1 cellular context compared by ENCODE assay signal in the genomic region with DNA sequence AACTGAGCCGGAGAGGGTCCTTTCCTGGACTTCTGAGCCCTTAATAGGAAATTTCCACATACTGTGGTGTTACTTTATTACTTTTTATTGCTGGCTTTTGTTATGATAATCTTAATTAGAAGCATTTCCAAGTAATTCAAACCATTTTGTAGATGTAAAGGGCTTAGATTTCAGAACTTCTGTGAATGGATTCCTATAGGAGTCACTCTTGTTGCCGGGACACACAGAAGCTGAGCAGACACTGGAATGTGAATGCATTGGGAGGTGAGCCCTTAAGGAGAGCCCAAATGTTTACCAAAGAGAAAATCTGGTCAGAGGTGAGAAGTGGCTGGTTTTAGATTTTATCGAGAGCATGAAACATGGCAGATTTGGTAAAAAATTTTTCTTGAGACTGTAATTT.
TF ChIP-seq lines count a peak whose summit lies in the region.

No MANE protein-coding gene starts in this region.

TF ChIP-seq in HEK293, 187 proteins besides CTCF, POLR2A, EP300 and RAD21 (continued from another document):
- TF ChIP-seq, protein P1, sequence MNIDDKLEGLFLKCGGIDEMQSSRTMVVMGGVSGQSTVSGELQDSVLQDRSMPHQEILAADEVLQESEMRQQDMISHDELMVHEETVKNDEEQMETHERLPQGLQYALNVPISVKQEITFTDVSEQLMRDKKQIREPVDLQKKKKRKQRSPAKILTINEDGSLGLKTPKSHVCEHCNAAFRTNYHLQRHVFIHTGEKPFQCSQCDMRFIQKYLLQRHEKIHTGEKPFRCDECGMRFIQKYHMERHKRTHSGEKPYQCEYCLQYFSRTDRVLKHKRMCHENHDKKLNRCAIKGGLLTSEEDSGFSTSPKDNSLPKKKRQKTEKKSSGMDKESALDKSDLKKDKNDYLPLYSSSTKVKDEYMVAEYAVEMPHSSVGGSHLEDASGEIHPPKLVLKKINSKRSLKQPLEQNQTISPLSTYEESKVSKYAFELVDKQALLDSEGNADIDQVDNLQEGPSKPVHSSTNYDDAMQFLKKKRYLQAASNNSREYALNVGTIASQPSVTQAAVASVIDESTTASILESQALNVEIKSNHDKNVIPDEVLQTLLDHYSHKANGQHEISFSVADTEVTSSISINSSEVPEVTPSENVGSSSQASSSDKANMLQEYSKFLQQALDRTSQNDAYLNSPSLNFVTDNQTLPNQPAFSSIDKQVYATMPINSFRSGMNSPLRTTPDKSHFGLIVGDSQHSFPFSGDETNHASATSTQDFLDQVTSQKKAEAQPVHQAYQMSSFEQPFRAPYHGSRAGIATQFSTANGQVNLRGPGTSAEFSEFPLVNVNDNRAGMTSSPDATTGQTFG (tag by site-specific recombination; IDR thresholded peaks at IDR 0.05; ENCODE audit: borderline replicate concordance): no peak
- TF ChIP-seq REPIN1 (tag by site-specific recombination; IDR thresholded peaks at IDR 0.05; ENCODE audit: low read depth) (no peak), ZNF2 (tag by site-specific recombination; IDR thresholded peaks at IDR 0.05) (no peak), ZNF561 (tag by site-specific recombination; IDR thresholded peaks at IDR 0.05; ENCODE audit: borderline replicate concordance) (no peak), ZBTB17 (tag by site-specific recombination; IDR thresholded peaks at IDR 0.05) (no peak), SP3 (tag by site-specific recombination; IDR thresholded peaks at IDR 0.05) (no peak), ZNF585B (tag by site-specific recombination; IDR thresholded peaks at IDR 0.05) (no peak), OSR2 (tag by site-specific recombination; IDR thresholded peaks at IDR 0.05) (peak; percentile 57), ZNF664 (tag by site-specific recombination; IDR thresholded peaks at IDR 0.05) (no peak), ZFP37 (tag by site-specific recombination; IDR thresholded peaks at IDR 0.05) (no peak), ZNF792 (tag by site-specific recombination; IDR thresholded peaks at IDR 0.05) (no peak)
- TF ChIP-seq, protein P2, sequence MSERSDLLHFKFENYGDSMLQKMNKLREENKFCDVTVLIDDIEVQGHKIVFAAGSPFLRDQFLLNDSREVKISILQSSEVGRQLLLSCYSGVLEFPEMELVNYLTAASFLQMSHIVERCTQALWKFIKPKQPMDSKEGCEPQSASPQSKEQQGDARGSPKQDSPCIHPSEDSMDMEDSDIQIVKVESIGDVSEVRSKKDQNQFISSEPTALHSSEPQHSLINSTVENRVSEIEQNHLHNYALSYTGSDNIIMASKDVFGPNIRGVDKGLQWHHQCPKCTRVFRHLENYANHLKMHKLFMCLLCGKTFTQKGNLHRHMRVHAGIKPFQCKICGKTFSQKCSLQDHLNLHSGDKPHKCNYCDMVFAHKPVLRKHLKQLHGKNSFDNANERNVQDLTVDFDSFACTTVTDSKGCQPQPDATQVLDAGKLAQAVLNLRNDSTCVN (tag by site-specific recombination; optimal IDR thresholded peaks at IDR 0.05): no peak
- TF ChIP-seq, protein P3, sequence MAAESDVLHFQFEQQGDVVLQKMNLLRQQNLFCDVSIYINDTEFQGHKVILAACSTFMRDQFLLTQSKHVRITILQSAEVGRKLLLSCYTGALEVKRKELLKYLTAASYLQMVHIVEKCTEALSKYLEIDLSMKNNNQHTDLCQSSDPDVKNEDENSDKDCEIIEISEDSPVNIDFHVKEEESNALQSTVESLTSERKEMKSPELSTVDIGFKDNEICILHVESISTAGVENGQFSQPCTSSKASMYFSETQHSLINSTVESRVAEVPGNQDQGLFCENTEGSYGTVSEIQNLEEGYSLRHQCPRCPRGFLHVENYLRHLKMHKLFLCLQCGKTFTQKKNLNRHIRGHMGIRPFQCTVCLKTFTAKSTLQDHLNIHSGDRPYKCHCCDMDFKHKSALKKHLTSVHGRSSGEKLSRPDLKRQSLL (tag by site-specific recombination; IDR thresholded peaks at IDR 0.05): no peak
- TF ChIP-seq, protein P4, sequence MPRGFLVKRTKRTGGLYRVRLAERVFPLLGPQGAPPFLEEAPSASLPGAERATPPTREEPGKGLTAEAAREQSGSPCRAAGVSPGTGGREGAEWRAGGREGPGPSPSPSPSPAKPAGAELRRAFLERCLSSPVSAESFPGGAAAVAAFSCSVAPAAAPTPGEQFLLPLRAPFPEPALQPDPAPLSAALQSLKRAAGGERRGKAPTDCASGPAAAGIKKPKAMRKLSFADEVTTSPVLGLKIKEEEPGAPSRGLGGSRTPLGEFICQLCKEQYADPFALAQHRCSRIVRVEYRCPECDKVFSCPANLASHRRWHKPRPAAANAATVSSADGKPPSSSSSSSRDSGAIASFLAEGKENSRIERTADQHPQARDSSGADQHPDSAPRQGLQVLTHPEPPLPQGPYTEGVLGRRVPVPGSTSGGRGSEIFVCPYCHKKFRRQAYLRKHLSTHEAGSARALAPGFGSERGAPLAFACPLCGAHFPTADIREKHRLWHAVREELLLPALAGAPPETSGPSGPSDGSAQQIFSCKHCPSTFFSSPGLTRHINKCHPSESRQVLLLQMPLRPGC (tag by site-specific recombination; IDR thresholded peaks at IDR 0.05): peak; percentile 41; the same call in 1 of the 2 replicates
- TF ChIP-seq, protein P5, sequence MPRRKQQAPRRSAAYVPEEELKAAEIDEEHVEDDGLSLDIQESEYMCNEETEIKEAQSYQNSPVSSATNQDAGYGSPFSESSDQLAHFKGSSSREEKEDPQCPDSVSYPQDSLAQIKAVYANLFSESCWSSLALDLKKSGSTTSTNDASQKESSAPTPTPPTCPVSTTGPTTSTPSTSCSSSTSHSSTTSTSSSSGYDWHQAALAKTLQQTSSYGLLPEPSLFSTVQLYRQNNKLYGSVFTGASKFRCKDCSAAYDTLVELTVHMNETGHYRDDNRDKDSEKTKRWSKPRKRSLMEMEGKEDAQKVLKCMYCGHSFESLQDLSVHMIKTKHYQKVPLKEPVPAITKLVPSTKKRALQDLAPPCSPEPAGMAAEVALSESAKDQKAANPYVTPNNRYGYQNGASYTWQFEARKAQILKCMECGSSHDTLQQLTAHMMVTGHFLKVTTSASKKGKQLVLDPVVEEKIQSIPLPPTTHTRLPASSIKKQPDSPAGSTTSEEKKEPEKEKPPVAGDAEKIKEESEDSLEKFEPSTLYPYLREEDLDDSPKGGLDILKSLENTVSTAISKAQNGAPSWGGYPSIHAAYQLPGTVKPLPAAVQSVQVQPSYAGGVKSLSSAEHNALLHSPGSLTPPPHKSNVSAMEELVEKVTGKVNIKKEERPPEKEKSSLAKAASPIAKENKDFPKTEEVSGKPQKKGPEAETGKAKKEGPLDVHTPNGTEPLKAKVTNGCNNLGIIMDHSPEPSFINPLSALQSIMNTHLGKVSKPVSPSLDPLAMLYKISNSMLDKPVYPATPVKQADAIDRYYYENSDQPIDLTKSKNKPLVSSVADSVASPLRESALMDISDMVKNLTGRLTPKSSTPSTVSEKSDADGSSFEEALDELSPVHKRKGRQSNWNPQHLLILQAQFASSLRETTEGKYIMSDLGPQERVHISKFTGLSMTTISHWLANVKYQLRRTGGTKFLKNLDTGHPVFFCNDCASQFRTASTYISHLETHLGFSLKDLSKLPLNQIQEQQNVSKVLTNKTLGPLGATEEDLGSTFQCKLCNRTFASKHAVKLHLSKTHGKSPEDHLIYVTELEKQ (tag by site-specific recombination; IDR thresholded peaks at IDR 0.05; ENCODE audit: borderline replicate concordance): no peak
- TF ChIP-seq, protein P6, sequence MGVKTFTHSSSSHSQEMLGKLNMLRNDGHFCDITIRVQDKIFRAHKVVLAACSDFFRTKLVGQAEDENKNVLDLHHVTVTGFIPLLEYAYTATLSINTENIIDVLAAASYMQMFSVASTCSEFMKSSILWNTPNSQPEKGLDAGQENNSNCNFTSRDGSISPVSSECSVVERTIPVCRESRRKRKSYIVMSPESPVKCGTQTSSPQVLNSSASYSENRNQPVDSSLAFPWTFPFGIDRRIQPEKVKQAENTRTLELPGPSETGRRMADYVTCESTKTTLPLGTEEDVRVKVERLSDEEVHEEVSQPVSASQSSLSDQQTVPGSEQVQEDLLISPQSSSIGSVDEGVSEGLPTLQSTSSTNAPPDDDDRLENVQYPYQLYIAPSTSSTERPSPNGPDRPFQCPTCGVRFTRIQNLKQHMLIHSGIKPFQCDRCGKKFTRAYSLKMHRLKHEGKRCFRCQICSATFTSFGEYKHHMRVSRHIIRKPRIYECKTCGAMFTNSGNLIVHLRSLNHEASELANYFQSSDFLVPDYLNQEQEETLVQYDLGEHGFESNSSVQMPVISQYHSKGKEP (tag by site-specific recombination; IDR thresholded peaks at IDR 0.05): no peak
- TF ChIP-seq, protein P7, sequence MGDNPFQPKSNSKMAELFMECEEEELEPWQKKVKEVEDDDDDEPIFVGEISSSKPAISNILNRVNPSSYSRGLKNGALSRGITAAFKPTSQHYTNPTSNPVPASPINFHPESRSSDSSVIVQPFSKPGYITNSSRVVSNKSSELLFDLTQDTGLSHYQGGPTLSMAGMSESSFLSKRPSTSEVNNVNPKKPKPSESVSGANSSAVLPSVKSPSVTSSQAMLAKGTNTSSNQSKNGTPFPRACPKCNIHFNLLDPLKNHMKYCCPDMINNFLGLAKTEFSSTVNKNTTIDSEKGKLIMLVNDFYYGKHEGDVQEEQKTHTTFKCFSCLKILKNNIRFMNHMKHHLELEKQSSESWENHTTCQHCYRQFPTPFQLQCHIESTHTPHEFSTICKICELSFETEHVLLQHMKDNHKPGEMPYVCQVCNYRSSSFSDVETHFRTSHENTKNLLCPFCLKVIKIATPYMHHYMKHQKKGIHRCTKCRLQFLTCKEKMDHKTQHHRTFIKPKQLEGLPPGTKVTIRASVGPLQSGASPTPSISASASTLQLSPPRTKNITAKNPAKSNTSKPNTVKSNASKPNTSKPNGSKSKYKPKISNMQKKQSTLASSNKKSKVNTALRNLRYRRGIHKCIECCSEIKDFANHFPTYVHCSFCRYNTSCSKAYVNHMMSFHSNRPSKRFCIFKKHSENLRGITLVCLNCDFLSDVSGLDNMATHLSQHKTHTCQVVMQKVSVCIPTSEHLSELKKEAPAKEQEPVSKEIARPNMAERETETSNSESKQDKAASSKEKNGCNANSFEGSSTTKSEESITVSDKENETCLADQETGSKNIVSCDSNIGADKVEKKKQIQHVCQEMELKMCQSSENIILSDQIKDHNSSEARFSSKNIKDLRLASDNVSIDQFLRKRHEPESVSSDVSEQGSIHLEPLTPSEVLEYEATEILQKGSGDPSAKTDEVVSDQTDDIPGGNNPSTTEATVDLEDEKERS (tag by site-specific recombination; IDR thresholded peaks at IDR 0.05): no peak
TF ChIP-seq in HEK293: peak in this region for 3.
